In the genomic region with DNA sequence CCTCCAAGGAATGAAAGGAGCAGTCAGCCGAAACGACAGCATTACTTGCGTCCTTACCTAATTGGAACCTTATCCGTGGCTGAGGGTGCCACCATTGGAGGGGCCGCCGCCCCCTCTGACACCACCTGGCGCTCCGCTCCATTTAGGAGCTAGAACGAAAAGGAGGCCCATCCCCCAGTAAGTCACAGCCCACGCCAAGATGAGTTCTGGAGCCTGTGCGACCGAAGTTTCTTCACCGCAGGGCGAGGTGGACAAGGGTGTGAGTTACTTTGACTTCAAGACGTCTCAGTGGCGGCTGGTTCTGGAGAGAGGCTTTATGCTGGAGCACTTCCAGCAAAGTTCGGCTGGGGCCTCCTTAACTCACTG, we compare ENCODE assay signal across 8 cellular contexts. TPM values are rescaled to one million over a fixed set of nuclear protein-coding genes. Genes with fewer than 3 reads are reported as not detected.
DNase-seq lines count a peak whose midpoint lies in the region; ATAC-seq lines count a peak whose summit lies in the region.

No MANE protein-coding gene starts in this region.

- peak overlapping the region; percentile 78 for H3K9ac ChIP-seq in muscle layer of colon (ENCODE audit: low read length)

- H3K27ac Mint-ChIP-seq in stimulated activated naive CD8-positive, alpha-beta T cell treated with anti-CD3 and anti-CD28 coated beads, Interleukin-15, Interleukin-2, amounts not matched to agents 100 ng/mL and 50 ng/mL, for 24 hours: peak overlapping the region; percentile 99

- peaks cover 68% of the 10 kb centered on the region for H3K4me1 Mint-ChIP-seq in stimulated activated naive CD8-positive, alpha-beta T cell treated with anti-CD3 and anti-CD28 coated beads, Interleukin-15, Interleukin-2, amounts not matched to agents 100 ng/mL and 50 ng/mL, for 24 hours (ENCODE audit: low read depth)

- peaks cover 38% of the 10 kb centered on the region for H3K4me1 ChIP-seq in muscle layer of colon (ENCODE audit: insufficient read depth, low read length)

- H3K9me3 ChIP-seq in muscle layer of colon (ENCODE audit: low read length): no peaks in the 10 kb centered on the region

- no peaks in the 10 kb centered on the region for H3K27me3 Mint-ChIP-seq in stimulated activated naive CD8-positive, alpha-beta T cell treated with anti-CD3 and anti-CD28 coated beads, Interleukin-15, Interleukin-2, amounts not matched to agents 100 ng/mL and 50 ng/mL, for 24 hours

- no peaks in the 10 kb centered on the region for H3K9me3 Mint-ChIP-seq in stimulated activated naive CD8-positive, alpha-beta T cell treated with anti-CD3 and anti-CD28 coated beads, Interleukin-15, Interleukin-2, amounts not matched to agents 100 ng/mL and 50 ng/mL, for 24 hours

- peaks cover 26% of the 10 kb centered on the region for H3K36me3 Mint-ChIP-seq in stimulated activated naive CD8-positive, alpha-beta T cell treated with anti-CD3 and anti-CD28 coated beads, Interleukin-15, Interleukin-2, amounts not matched to agents 100 ng/mL and 50 ng/mL, for 24 hours (ENCODE audit: low read depth)

- peak overlapping the region; percentile 63 for H3K4me3 ChIP-seq in GM08714 (ENCODE audit: low read length)
- peak overlapping the region; percentile 90 to 91 for H3K4me3 ChIP-seq in muscle layer of colon (ENCODE audit: low read depth in 1 of 2, low read length in 2 of 2)

- ATAC-seq in GM21786 (IDR thresholded peaks at IDR 0.05; ENCODE audit: unreplicated experiment): peak; percentile 14

- no peaks in the 10 kb centered on the region for H3K27me3 ChIP-seq in muscle layer of colon (ENCODE audit: control insufficient read depth in 1 of 2, insufficient read depth in 2 of 2, low read length in 2 of 2)

- DNase-seq in LHCN-M2 (ENCODE audit: low read depth) (peak; percentile 37), epithelial cell of prostate (ENCODE audit: low read depth, low spot score) (no peak), NCI-H1092 (lab: John Stamatoyannopoulos, UW) (no peak)
- peak; percentile 46 for DNase-seq in activated CD8-positive, alpha-beta memory T cell treated with anti-CD3 and anti-CD28 coated beads, Interleukin-2, amount 50 U/mL, for 24 hours (ENCODE audit: extremely low read depth)

- H3K4me3 Mint-ChIP-seq in stimulated activated naive CD8-positive, alpha-beta T cell treated with anti-CD3 and anti-CD28 coated beads, Interleukin-15, Interleukin-2, amounts not matched to agents 100 ng/mL and 50 ng/mL, for 24 hours: peak overlapping the region; percentile 99

- no peaks in the 10 kb centered on the region for H3K36me3 ChIP-seq in muscle layer of colon (ENCODE audit: insufficient read depth, low read length)

- peak overlapping the region; percentile 87 for H3K27ac ChIP-seq in epithelial cell of prostate
- peak overlapping the region; percentile 99 for H3K27ac ChIP-seq in muscle layer of colon (ENCODE audit: low read depth, low read length)

RNA-seq across cellular contexts. Expression of a gene that starts 0.7 kb away (rescaled TPM):
- total RNA-seq in LHCN-M2 (2014; rRNA removed): 16.6 and 17.6 TPM in 2 replicates
- polyA plus RNA-seq in LHCN-M2 (2012): 8.2 TPM

Comparison
In these comparisons a context has a peak if more than half of its experiments do, and no peak if none do; other contexts are left out.
1. DNase-seq: peak in LHCN-M2 (single experiment) and activated CD8-positive, alpha-beta memory T cell treated with anti-CD3 and anti-CD28 coated beads, Interleukin-2, amount 50 U/mL, for 24 hours (single experiment); none in epithelial cell of prostate (single experiment) and NCI-H1092 (single experiment).